In the genomic region with DNA sequence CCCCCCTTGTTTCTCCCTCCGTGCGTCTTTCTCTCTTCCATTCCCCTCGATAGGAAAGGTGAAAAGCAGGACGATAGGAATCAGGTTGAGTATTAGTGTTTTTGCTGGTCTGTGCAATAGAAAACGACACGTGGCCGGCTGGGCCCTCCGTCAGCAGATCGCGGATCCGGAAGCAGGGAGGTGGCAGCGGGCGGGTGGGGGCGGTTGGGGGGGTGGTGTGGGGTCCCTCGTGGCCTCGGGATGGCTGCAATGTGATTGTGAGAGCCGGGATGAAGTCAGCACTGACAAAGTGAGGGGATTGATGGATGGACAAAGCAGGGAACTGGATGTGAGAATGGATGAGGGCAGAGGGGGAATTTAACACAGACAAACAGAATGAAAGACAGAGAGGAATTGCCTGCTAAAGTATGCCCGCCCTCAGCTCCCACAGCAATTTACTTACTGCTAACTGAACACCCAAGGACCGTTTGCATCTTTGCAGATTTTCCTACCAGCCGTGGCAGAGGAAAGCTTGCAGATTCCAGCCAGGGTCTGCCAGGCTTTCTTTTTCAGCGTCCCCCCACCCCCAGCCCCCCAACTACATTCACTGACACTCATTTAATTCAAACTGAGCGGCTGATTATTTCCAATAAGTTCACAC, we compare ENCODE assay signal across 1 cellular context.
TF ChIP-seq lines count a peak whose summit lies in the region.

No MANE protein-coding gene starts in this region.

TF ChIP-seq in endothelial cell of umbilical vein, 7 proteins besides CTCF, POLR2A, EP300 and RAD21 (continued from another document):
- no peak for TF ChIP-seq JUN (IDR thresholded peaks at IDR 0.05; ENCODE audit: borderline replicate concordance, insufficient read depth, insufficient read length, low read depth)
TF ChIP-seq in endothelial cell of umbilical vein: peak in this region for 0.
